Comparison of ENCODE assay signal across 8 cellular contexts in genomic region chr17:57107498-57108101, GRCh38. TPM values are rescaled to one million over a fixed set of nuclear protein-coding genes. Genes with fewer than 3 reads are reported as not detected.
DNase-seq lines count a peak whose midpoint lies in the region; ATAC-seq, FAIRE-seq and TF ChIP-seq lines count a peak whose summit lies in the region.

No MANE protein-coding gene starts in this region.

- H3K9me3 ChIP-seq in colonic mucosa (no peaks in the 10 kb centered on the region), pancreas (no peaks in the 10 kb centered on the region), spleen (no peaks in the 10 kb centered on the region)

- H3K27me3 ChIP-seq in colonic mucosa (no peaks in the 10 kb centered on the region), pancreas (no peaks in the 10 kb centered on the region), spleen (replicated peaks in 1 of 7) (no peaks in the 10 kb centered on the region)

- FAIRE-seq in pancreas (lab: Jason Lieb, UNC): no peak

- no peak overlapping the region for H3K4me3 ChIP-seq in colonic mucosa
- H3K4me3 ChIP-seq in pancreas: no peak overlapping the region
- no peak overlapping the region for H3K4me3 ChIP-seq in spleen

- 74 to 78% methylated on average over 12 of the region's 12 CpGs for WGBS in pancreas, 2 donors
- WGBS in spleen, 5 donors: 88 to 94% (median 91%) methylated on average over 12 of the region's 12 CpGs

- TF ChIP-seq CTCF in colonic mucosa (IDR thresholded peaks at IDR 0.05) (no peak), pancreas (IDR thresholded peaks at IDR 0.05) (no peak), spleen (IDR thresholded peaks at IDR 0.05 in 8 of 11, conservative IDR thresholded peaks at IDR 0.05 in 3 of 11) (no peak)

- H3K27ac ChIP-seq in colonic mucosa: peak overlapping the region; percentile 75
- peak overlapping the region; percentile 1 to 57 (median 50) for H3K27ac ChIP-seq in pancreas
- no peak overlapping the region for H3K27ac ChIP-seq in spleen

- H3K9ac ChIP-seq in colonic mucosa (ENCODE audit: low read depth in 2 of 2, low read length in 2 of 2): peak overlapping the region in 1 of 2 donors; percentile 70

- ATAC-seq in pancreas: peak; percentile 26 to 66 (median 63)
- no peak for ATAC-seq in HG03196 (IDR thresholded peaks at IDR 0.05; ENCODE audit: unreplicated experiment)

- H3K4me1 ChIP-seq in colonic mucosa (peaks cover 19% of the 10 kb centered on the region), pancreas (no peaks in the 10 kb centered on the region), spleen (peaks cover 0 to 11% (median 0%) of the 10 kb centered on the region in 6 donors)

- DNase-seq in ELR (ENCODE audit: low read depth) (peak; percentile 83), NCI-H2107 (lab: John Stamatoyannopoulos, UW) (peak; percentile 68), colonic mucosa (peak; percentile 80), pancreas (no peak), spleen (no peak), NCI-H1930 (lab: John Stamatoyannopoulos, UW) (no peak), NCI-H1694 treated with DMSO at 0.1 percent for 48 hours (lab: John Stamatoyannopoulos, UW) (no peak)

- no peak for TF ChIP-seq POLR2A in spleen (IDR thresholded peaks at IDR 0.05)

- intact Hi-C loops in colonic mucosa (cut with DNase I) (no loop called here), pancreas (cut with DNase I) (no loop called here), spleen (cut with DNase I; ENCODE audit: low total_unique reads) (no loop called here)

- H3K36me3 ChIP-seq in colonic mucosa: no peaks in the 10 kb centered on the region
- peaks cover 0 to 8% (median 0%) of the 10 kb centered on the region in 3 donors for H3K36me3 ChIP-seq in pancreas
- peaks cover 0 to 57% (median 11%) of the 10 kb centered on the region in 6 donors for H3K36me3 ChIP-seq in spleen

RNA-seq across cellular contexts. Expression of gene AKAP1, which starts 22.6 kb away (rescaled TPM):
- total RNA-seq in colonic mucosa (100 to 1,000 TPM; 128 to 139 TPM), pancreas (10 to 100 TPM; 13.9 to 23.8 (median 18.0) TPM), spleen (10 to 100 TPM; 15.0 to 23.9 (median 21.1) TPM)
- polyA plus RNA-seq in pancreas (10 to 100 TPM in 1 of 2 donors, 1 to 10 TPM in 1; 9.8 to 12.8 TPM), spleen (10 to 100 TPM in 1 of 3 donors, 1 to 10 TPM in 2; 6.7 to 12.5 (median 9.4) TPM)

Comparison
In these comparisons a context has a peak if more than half of its experiments do, and no peak if none do; other contexts are left out.
1. DNase-seq: peak in ELR (single experiment), NCI-H2107 (single experiment) and colonic mucosa (single experiment); none in pancreas (0 of 6), spleen (single experiment), NCI-H1930 (0 of 2) and NCI-H1694 treated with DMSO at 0.1 percent for 48 hours (single experiment).
2. H3K27ac ChIP-seq: peak in colonic mucosa (single experiment) and pancreas (4 of 4); none in spleen (0 of 8).
3. RNA of gene AKAP1, which starts 22.6 kb away (total RNA-seq): 128 to 139 TPM in colonic mucosa; 15.0 to 23.9 TPM in spleen and 13.9 to 23.8 TPM in pancreas; every median in the first group is over 4 times any median in the second.